Comparison of ENCODE assay signal across 18 cellular contexts in genomic region chr5:88388476-88389170, GRCh38.
DNase-seq lines count a peak whose midpoint lies in the region; ATAC-seq, FAIRE-seq and TF ChIP-seq lines count a peak whose summit lies in the region.
"Had no signal": no experiment of that assay in that cellular context is flagged by ENCODE, and none has a peak within 500 bp of the region (broad histone marks: within the 10 kb centered on the region; RNA-seq: fewer than 3 reads in every experiment).

No MANE protein-coding gene starts in this region.

- H3K4me1 ChIP-seq in HUES6 (ENCODE audit: control insufficient read depth, insufficient read depth, low read length) (peaks cover 64% of the 10 kb centered on the region), astrocyte (ENCODE audit: insufficient read depth, low read length) (peaks cover 12% of the 10 kb centered on the region), iPS DF 6.9 (ENCODE audit: control insufficient read depth, insufficient read depth, low read length) (peaks cover 3% of the 10 kb centered on the region; the same call in 1 of the 2 replicates), neuronal stem cell (ENCODE audit: control insufficient read depth in 2 of 2, insufficient read depth in 1 of 2, low read depth in 1 of 2, low read length in 2 of 2) (peaks cover 18 to 31% of the 10 kb centered on the region in 2 donors)
- H3K4me1 ChIP-seq: suprapubic skin had no signal

- H3K27ac Mint-ChIP-seq in astrocyte (ENCODE audit: unreplicated experiment): peak overlapping the region; percentile 30
- H3K27ac Mint-ChIP-seq in activated T-helper 17 cell treated with anti-CD3 and anti-CD28 coated beads, Interleukin-2, amount 50 U/mL, for 72 hours: no peak overlapping the region
- H3K27ac Mint-ChIP-seq: activated naive CD8-positive, alpha-beta T cell; naive thymus-derived CD8-positive, alpha-beta T cell had no signal

- no peak overlapping the region for H2AK5ac ChIP-seq in neuronal stem cell (ENCODE audit: low read depth, low read length)

- no peaks in the 10 kb centered on the region for H3K36me3 Mint-ChIP-seq in astrocyte (ENCODE audit: low read depth, unreplicated experiment)
- H3K36me3 Mint-ChIP-seq in activated T-helper 17 cell treated with anti-CD3 and anti-CD28 coated beads, Interleukin-2, amount 50 U/mL, for 72 hours (ENCODE audit: low read depth): no peaks in the 10 kb centered on the region
- H3K36me3 Mint-ChIP-seq: activated naive CD8-positive, alpha-beta T cell; naive thymus-derived CD8-positive, alpha-beta T cell had no signal

- H3K4ac ChIP-seq in neuronal stem cell (ENCODE audit: low read length): no peak overlapping the region

- no peaks in the 10 kb centered on the region for H3K9me3 Mint-ChIP-seq in astrocyte (ENCODE audit: unreplicated experiment)
- H3K9me3 Mint-ChIP-seq in activated T-helper 17 cell treated with anti-CD3 and anti-CD28 coated beads, Interleukin-2, amount 50 U/mL, for 72 hours: no peaks in the 10 kb centered on the region

- peaks cover 5% of the 10 kb centered on the region for H3K4me1 Mint-ChIP-seq in astrocyte (ENCODE audit: low read depth, unreplicated experiment)
- no peaks in the 10 kb centered on the region for H3K4me1 Mint-ChIP-seq in activated T-helper 17 cell treated with anti-CD3 and anti-CD28 coated beads, Interleukin-2, amount 50 U/mL, for 72 hours
- H3K4me1 Mint-ChIP-seq: naive thymus-derived CD8-positive, alpha-beta T cell had no signal

- peak overlapping the region; percentile 49 for H2AFZ ChIP-seq in astrocyte (ENCODE audit: low read depth, low read length)
- peak overlapping the region; percentile 8 for H2AFZ ChIP-seq in neuronal stem cell (ENCODE audit: low read length)

- H2BK120ac ChIP-seq in neuronal stem cell (ENCODE audit: low read depth, low read length): no peak overlapping the region

- peak overlapping the region; percentile 81 for H3K27ac ChIP-seq in HUES6 (ENCODE audit: low read depth, low read length)
- no peak overlapping the region for H3K27ac ChIP-seq in astrocyte (ENCODE audit: low read depth, low read length)
- H3K27ac ChIP-seq in iPS DF 6.9 (ENCODE audit: low read length): no peak overlapping the region
- H3K27ac ChIP-seq in neuronal stem cell (replicated peaks; ENCODE audit: low read length): peak overlapping the region; percentile 89
- H3K27ac ChIP-seq: suprapubic skin had no signal

- H2BK5ac ChIP-seq in neuronal stem cell (ENCODE audit: low read length): no peak overlapping the region

- WGBS in iPS DF 6.9 (ENCODE audit: insufficient coverage, insufficient read length): no CpG with 5 or more reads among the region's 6 CpGs
- WGBS in neuronal stem cell (ENCODE audit: extremely low coverage in 2 of 2, insufficient read length in 2 of 2, insufficient replicate concordance in 1 of 2), 2 donors: no CpG with 5 or more reads among the region's 6 CpGs

- no peak overlapping the region for H3K18ac ChIP-seq in neuronal stem cell (ENCODE audit: low read length)

- H3K27me3 ChIP-seq in HUES6 (ENCODE audit: control insufficient read depth, insufficient read depth, low read length) (no peaks in the 10 kb centered on the region), astrocyte (ENCODE audit: insufficient read depth, low read length) (no peaks in the 10 kb centered on the region), iPS DF 6.9 (ENCODE audit: control insufficient read depth, insufficient read depth, low read length) (no peaks in the 10 kb centered on the region), neuronal stem cell (ENCODE audit: control insufficient read depth in 3 of 3, insufficient read depth in 3 of 3, low read depth in 1 of 3, low read length in 3 of 3) (no peaks in the 10 kb centered on the region)
- H3K27me3 ChIP-seq: suprapubic skin had no signal

- no peak overlapping the region for H3K14ac ChIP-seq in neuronal stem cell (ENCODE audit: low read length)

- ATAC-seq in activated T-helper 17 cell treated with anti-CD3 and anti-CD28 coated beads, Interleukin-2, amount 50 U/mL, for 72 hours (replicated peaks): no peak
- ATAC-seq in HG03045 (IDR thresholded peaks at IDR 0.05; ENCODE audit: unreplicated experiment) (no peak), HG03196 (IDR thresholded peaks at IDR 0.05; ENCODE audit: unreplicated experiment) (no peak), GM19467 (IDR thresholded peaks at IDR 0.05; ENCODE audit: unreplicated experiment) (no peak)
- ATAC-seq: naive thymus-derived CD8-positive, alpha-beta T cell had no signal

- H4K8ac ChIP-seq in neuronal stem cell (ENCODE audit: low read depth, low read length): no peak overlapping the region

- H3K4me3 ChIP-seq in HUES6 (ENCODE audit: low read depth, low read length) (no peak overlapping the region), astrocyte (ENCODE audit: insufficient read depth, low read depth, low read length) (no peak overlapping the region), iPS DF 6.9 (ENCODE audit: low read length) (no peak overlapping the region), neuronal stem cell (ENCODE audit: low read length in 2 of 2) (no peak overlapping the region)
- H3K4me3 ChIP-seq: suprapubic skin had no signal

- H3K36me3 ChIP-seq in HUES6 (ENCODE audit: control insufficient read depth, insufficient read depth, low read length): no peaks in the 10 kb centered on the region
- H3K36me3 ChIP-seq in astrocyte (ENCODE audit: insufficient read depth, low read length): no peaks in the 10 kb centered on the region
- no peaks in the 10 kb centered on the region for H3K36me3 ChIP-seq in iPS DF 6.9 (ENCODE audit: control insufficient read depth, insufficient read depth, low read length)
- H3K36me3 ChIP-seq in neuronal stem cell (replicated peaks in 1 of 2; ENCODE audit: control insufficient read depth in 2 of 2, insufficient read depth in 2 of 2, low read length in 2 of 2): no peaks in the 10 kb centered on the region
- H3K36me3 ChIP-seq: suprapubic skin had no signal

- no peak overlapping the region for H4K91ac ChIP-seq in neuronal stem cell (ENCODE audit: low read depth, low read length, poor library complexity)

- H3K4me2 ChIP-seq in astrocyte (ENCODE audit: low read length) (peak overlapping the region; percentile 49), neuronal stem cell (ENCODE audit: insufficient read depth, low read length, poor library complexity, severe bottlenecking) (no peak overlapping the region)

- no peaks in the 10 kb centered on the region for H4K20me1 ChIP-seq in astrocyte (ENCODE audit: insufficient read depth, low read length)

- no peak overlapping the region for H3K23ac ChIP-seq in neuronal stem cell (ENCODE audit: low read depth, low read length, poor library complexity)

- TF ChIP-seq CTCF in astrocyte (IDR thresholded peaks at IDR 0.05; ENCODE audit: insufficient read depth, low read depth, low read length): no peak

- H3K79me2 ChIP-seq in astrocyte (ENCODE audit: insufficient read depth, low read length): peaks cover under 1% of the 10 kb centered on the region

- H2BK12ac ChIP-seq in neuronal stem cell (ENCODE audit: low read length): no peak overlapping the region

- no peak overlapping the region for H2BK15ac ChIP-seq in neuronal stem cell (ENCODE audit: low read length)

- DNase-seq in astrocyte (ENCODE audit: low read depth) (no peak), iPS DF 6.9 (ENCODE audit: low read depth, low spot score) (peak; percentile 60), neuronal stem cell (ENCODE audit: low spot score) (peak; percentile 56)
- DNase-seq: dermis blood vessel endothelial cell; erythroblast; mammary epithelial cell; naive thymus-derived CD8-positive, alpha-beta T cell; NCI-H1436; NCI-H446; SW 1271 had no signal

- no peaks in the 10 kb centered on the region for H3K27me3 Mint-ChIP-seq in astrocyte (ENCODE audit: low read depth, unreplicated experiment)
- peaks cover 19% of the 10 kb centered on the region for H3K27me3 Mint-ChIP-seq in activated T-helper 17 cell treated with anti-CD3 and anti-CD28 coated beads, Interleukin-2, amount 50 U/mL, for 72 hours

- no peak overlapping the region for H3K4me3 Mint-ChIP-seq in astrocyte (ENCODE audit: unreplicated experiment)
- H3K4me3 Mint-ChIP-seq in activated T-helper 17 cell treated with anti-CD3 and anti-CD28 coated beads, Interleukin-2, amount 50 U/mL, for 72 hours: no peak overlapping the region
- H3K4me3 Mint-ChIP-seq: activated naive CD8-positive, alpha-beta T cell; naive thymus-derived CD8-positive, alpha-beta T cell had no signal

- H3K9ac ChIP-seq in HUES6 (ENCODE audit: low read length) (peak overlapping the region; percentile 57), astrocyte (ENCODE audit: low read length) (no peak overlapping the region), neuronal stem cell (ENCODE audit: low read depth, low read length, poor library complexity) (no peak overlapping the region)

- H3K9me3 ChIP-seq in HUES6 (ENCODE audit: control insufficient read depth, insufficient read depth, low read depth, low read length) (no peaks in the 10 kb centered on the region), astrocyte (ENCODE audit: insufficient read depth, low read depth, low read length) (no peaks in the 10 kb centered on the region), iPS DF 6.9 (ENCODE audit: control insufficient read depth, insufficient read depth, low read length) (no peaks in the 10 kb centered on the region), neuronal stem cell (replicated peaks in 1 of 2; ENCODE audit: control insufficient read depth in 2 of 2, insufficient read depth in 1 of 2, low read depth in 1 of 2, low read length in 2 of 2) (no peaks in the 10 kb centered on the region)
- H3K9me3 ChIP-seq: suprapubic skin had no signal

- FAIRE-seq in astrocyte (lab: Jason Lieb, UNC): no peak
- FAIRE-seq: HTR-8/SVneo had no signal

- H3K79me1 ChIP-seq in neuronal stem cell (ENCODE audit: low read depth, low read length): no peaks in the 10 kb centered on the region

Comparison
In these comparisons a context has a peak if more than half of its experiments do, and no peak if none do; other contexts are left out.
1. H3K27ac ChIP-seq: peak in HUES6 (single experiment) and neuronal stem cell (single experiment); none in astrocyte (single experiment) and iPS DF 6.9 (single experiment).